In genomic region chr12:2691340-2692111, GRCh38 we compare ENCODE assay signal across 8 cellular contexts.
A peak's percentile ranks its signal among the peaks of the same experiment; 100 is the strongest.
DNase-seq lines count a peak whose midpoint lies in the region; ATAC-seq and TF ChIP-seq lines count a peak whose summit lies in the region.

No MANE protein-coding gene starts in this region.

- DNase-seq in Peyer's patch (peak in 1 of 3 donors; percentile 58), astrocyte of the cerebellum (ENCODE audit: low read depth) (no peak), lower lobe of right lung (no peak), cerebellum (ENCODE audit: low spot score) (no peak), COLO829 (ENCODE audit: low spot score) (no peak)

- intact Hi-C loops in lower lobe of right lung (cut with DNase I), result no loop called here

- no peaks in the 10 kb centered on the region for H3K9me3 Mint-ChIP-seq in stimulated activated memory B cell treated with anti-CD40 and anti-IgM and Interleukin-4, amounts not matched to agents 10 μg/mL and 1 μg/mL and 100 μg/mL, for 72 hours

- no peak for TF ChIP-seq POLR2A in Peyer's patch (IDR thresholded peaks at IDR 0.05)

- peak overlapping the region; percentile 98 for H3K4me3 Mint-ChIP-seq in stimulated activated memory B cell treated with anti-CD40 and anti-IgM and Interleukin-4, amounts not matched to agents 10 μg/mL and 1 μg/mL and 100 μg/mL, for 72 hours

- H3K27ac Mint-ChIP-seq in stimulated activated memory B cell treated with anti-CD40 and anti-IgM and Interleukin-4, amounts not matched to agents 10 μg/mL and 1 μg/mL and 100 μg/mL, for 72 hours, result peak overlapping the region; percentile 85

- in situ Hi-C loops in astrocyte of the cerebellum (cut with HindIII; ENCODE audit: low sequenced_read_pairs), result no loop called here

- H3K4me3 ChIP-seq in Peyer's patch, result peak overlapping the region; percentile 45 to 63 (median 54)
- peak overlapping the region; percentile 30 for H3K4me3 ChIP-seq in astrocyte of the cerebellum (ENCODE audit: low read depth, low read length)
- peak overlapping the region; percentile 49 for H3K4me3 ChIP-seq in lower lobe of right lung

- H3K27me3 ChIP-seq in Peyer's patch (no peaks in the 10 kb centered on the region), lower lobe of right lung (ENCODE audit: low read depth) (peaks cover 26% of the 10 kb centered on the region)

- H3K27me3 Mint-ChIP-seq in stimulated activated memory B cell treated with anti-CD40 and anti-IgM and Interleukin-4, amounts not matched to agents 10 μg/mL and 1 μg/mL and 100 μg/mL, for 72 hours, result peaks cover 67% of the 10 kb centered on the region

- H3K36me3 Mint-ChIP-seq in stimulated activated memory B cell treated with anti-CD40 and anti-IgM and Interleukin-4, amounts not matched to agents 10 μg/mL and 1 μg/mL and 100 μg/mL, for 72 hours, result no peaks in the 10 kb centered on the region

- peaks cover 17% of the 10 kb centered on the region for H3K4me1 Mint-ChIP-seq in stimulated activated memory B cell treated with anti-CD40 and anti-IgM and Interleukin-4, amounts not matched to agents 10 μg/mL and 1 μg/mL and 100 μg/mL, for 72 hours

- no peak for TF ChIP-seq CTCF in Peyer's patch (IDR thresholded peaks at IDR 0.05)
- no peak for TF ChIP-seq CTCF in astrocyte of the cerebellum (IDR thresholded peaks at IDR 0.05; ENCODE audit: low read depth, low read length, missing control alignments)
- no peak for TF ChIP-seq CTCF in lower lobe of right lung (IDR thresholded peaks at IDR 0.05)

- H3K36me3 ChIP-seq in Peyer's patch (no peaks in the 10 kb centered on the region), lower lobe of right lung (peaks cover 3% of the 10 kb centered on the region)

- H3K27ac ChIP-seq in Peyer's patch (peak overlapping the region; percentile 56 to 79 (median 66)), lower lobe of right lung (peak overlapping the region; percentile 31)

- peak; percentile 75 for ATAC-seq in GM18907 (IDR thresholded peaks at IDR 0.05; ENCODE audit: unreplicated experiment)
- ATAC-seq in HG02981 (IDR thresholded peaks at IDR 0.05; ENCODE audit: unreplicated experiment), result peak; percentile 56
- ATAC-seq in lower lobe of right lung, result peak; percentile 63 to 71
- peak; percentile 80 for ATAC-seq in stimulated activated memory B cell treated with anti-CD40 and anti-IgM and Interleukin-4, amounts not matched to agents 10 μg/mL and 1 μg/mL and 100 μg/mL, for 72 hours

- H3K9me3 ChIP-seq in Peyer's patch (no peaks in the 10 kb centered on the region), lower lobe of right lung (no peaks in the 10 kb centered on the region)

- H3K4me1 ChIP-seq in Peyer's patch (peaks cover 0 to 7% (median 0%) of the 10 kb centered on the region in 4 donors), lower lobe of right lung (peaks cover 4% of the 10 kb centered on the region)
